ENCODE assay signal across 8 cellular contexts in the genomic region with DNA sequence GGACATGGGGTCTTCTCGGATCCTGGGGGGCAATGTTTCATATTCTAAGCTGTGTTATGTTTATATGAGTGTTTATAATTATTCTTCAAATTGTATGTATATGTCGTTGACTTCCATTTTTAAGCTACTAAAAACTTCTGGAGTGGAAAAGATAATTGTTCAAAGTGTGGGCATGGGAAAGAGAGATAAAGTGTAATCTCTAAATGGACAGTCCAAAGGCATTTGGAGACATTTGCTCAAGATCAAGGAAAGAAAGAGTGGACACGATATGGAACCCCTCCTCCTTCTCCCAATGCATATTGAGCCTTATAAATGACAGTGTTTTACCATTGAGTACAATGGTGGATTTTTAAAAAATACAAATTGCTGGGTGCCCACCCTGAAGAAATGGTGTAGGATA.
"Had no signal": no experiment of that assay in that cellular context is flagged by ENCODE, and none has a peak within 500 bp of the region (broad histone marks: within the 10 kb centered on the region; RNA-seq: fewer than 3 reads in every experiment).

No MANE protein-coding gene starts in this region.

- H3K4me3 ChIP-seq: GM12878 had no signal

- ATAC-seq: GM12878 had no signal

- FAIRE-seq: G401.6, GM12878, GM12891, GM12892, GM18507, GM19239 had no signal

- DNase-seq: GDM1, GF-D8 had no signal
